20 cellular contexts compared by ENCODE assay signal in genomic region chr16:86203557-86204275, GRCh38.
DNase-seq lines count a peak whose midpoint lies in the region; ATAC-seq, FAIRE-seq and TF ChIP-seq lines count a peak whose summit lies in the region.
"Had no signal": no experiment of that assay in that cellular context is flagged by ENCODE, and none has a peak within 500 bp of the region (broad histone marks: within the 10 kb centered on the region; RNA-seq: fewer than 3 reads in every experiment).

No MANE protein-coding gene starts in this region.

- dilution Hi-C loops in IMR-90 (cut with HindIII; ENCODE audit: low sequenced_read_pairs, unreplicated experiment), result no loop called here

- no peaks in the 10 kb centered on the region for H3K27me3 ChIP-seq in IMR-90 (ENCODE audit: control insufficient read depth, insufficient read depth, low read length)
- H3K27me3 ChIP-seq in H1 (replicated peaks in 1 of 4; ENCODE audit: control insufficient read depth in 3 of 4, extremely low read depth in 1 of 4, insufficient read depth in 3 of 4, low read length in 3 of 4), result no peaks in the 10 kb centered on the region; a peak in 1 of 7 replicates

- H3K23ac ChIP-seq in IMR-90 (ENCODE audit: low read depth, low read length) (no peak overlapping the region), H1 (ENCODE audit: insufficient read length) (no peak overlapping the region)

- H2BK5ac ChIP-seq in IMR-90 (ENCODE audit: low read depth, low read length, poor library complexity, severe bottlenecking), result no peak overlapping the region
- no peak overlapping the region for H2BK5ac ChIP-seq in H1 (ENCODE audit: low read depth, low read length)

- H3K14ac ChIP-seq in IMR-90 (replicated peaks; ENCODE audit: low read depth, low read length) (no peak overlapping the region), H1 (ENCODE audit: insufficient read length) (no peak overlapping the region)

- no peaks in the 10 kb centered on the region for H4K20me1 ChIP-seq in IMR-90 (ENCODE audit: insufficient read depth, low read length)
- no peaks in the 10 kb centered on the region for H4K20me1 ChIP-seq in H1 (replicated peaks in 1 of 2; ENCODE audit: control insufficient read depth in 1 of 2, insufficient read depth in 2 of 2, low read length in 2 of 2)

- H3K79me1 ChIP-seq in IMR-90 (ENCODE audit: low read depth in 1 of 2, low read length in 2 of 2), result peaks cover 0 to 3% of the 10 kb centered on the region in 2 experiments; a peak in 1 of 4 replicates
- no peaks in the 10 kb centered on the region for H3K79me1 ChIP-seq in H1 (ENCODE audit: low read depth, low read length)

- H2BK120ac ChIP-seq in IMR-90 (ENCODE audit: low read depth, low read length) (peak overlapping the region; percentile 6; the same call in 1 of the 2 replicates), H1 (replicated peaks; ENCODE audit: low read depth, low read length) (no peak overlapping the region)

- no peak overlapping the region; the same call in 1 of the 2 replicates for H2BK12ac ChIP-seq in H1 (ENCODE audit: low read depth, low read length)

- H2AK5ac ChIP-seq in IMR-90 (ENCODE audit: low read depth, low read length) (0 out of 2 replicates have a peak overlapping the region, but pooled peaks have one; percentile 20), H1 (ENCODE audit: low read depth, low read length) (no peak overlapping the region)

- H3K18ac ChIP-seq in IMR-90 (ENCODE audit: low read depth, low read length), result no peak overlapping the region
- no peak overlapping the region for H3K18ac ChIP-seq in H1 (ENCODE audit: extremely low read depth, low read length)

- H3K9ac ChIP-seq in IMR-90 (ENCODE audit: low read depth, low read length), result no peak overlapping the region
- no peak overlapping the region for H3K9ac ChIP-seq in H1 (replicated peaks in 1 of 4; ENCODE audit: extremely low read depth in 1 of 4, low read depth in 3 of 4, low read length in 3 of 4)
- H3K9ac ChIP-seq in kidney (ENCODE audit: low read length in 2 of 2), result no peak overlapping the region
- H3K9ac ChIP-seq: BLaER1 had no signal

- H3K27ac ChIP-seq in IMR-90 (ENCODE audit: insufficient read depth, low read length), result no peak overlapping the region
- H3K27ac ChIP-seq in H1 (ENCODE audit: low read depth, low read length), result no peak overlapping the region
- no peak overlapping the region for H3K27ac ChIP-seq in kidney (ENCODE audit: low read depth in 2 of 2, low read length in 2 of 2)
- H3K27ac ChIP-seq: BLaER1, C4-2B had no signal

- H2AFZ ChIP-seq in IMR-90 (replicated peaks; ENCODE audit: low read length, poor library complexity) (no peak overlapping the region), H1 (ENCODE audit: low read length) (no peak overlapping the region)

- no TSS peak for BruUV-seq in IMR-90 (replicated peaks; lab: Mats Ljungman, UMichigan)

- no peak overlapping the region for H3K4me3 ChIP-seq in IMR-90 (ENCODE audit: insufficient read depth, low read depth, low read length)
- no peak overlapping the region for H3K4me3 ChIP-seq in H1 (ENCODE audit: extremely low read depth in 1 of 4, insufficient read depth in 2 of 4, low read depth in 3 of 4, low read length in 4 of 4)
- H3K4me3 ChIP-seq in kidney (ENCODE audit: low read length in 2 of 2), result no peak overlapping the region
- H3K4me3 ChIP-seq: BLaER1 had no signal

- TF ChIP-seq RAD21 in IMR-90 (IDR thresholded peaks at IDR 0.05; ENCODE audit: low read length) (no peak), H1 (IDR thresholded peaks at IDR 0.05 in 1 of 2, conservative IDR thresholded peaks at IDR 0.05 in 1 of 2; ENCODE audit: low read depth in 2 of 2, low read length in 2 of 2) (no peak)

- TF ChIP-seq EP300 in H1 (IDR thresholded peaks at IDR 0.05; ENCODE audit: borderline replicate concordance in 1 of 2, low read depth in 2 of 2, low read length in 2 of 2), result no peak

- no peaks in the 10 kb centered on the region for H3K36me3 ChIP-seq in IMR-90 (ENCODE audit: control insufficient read depth, insufficient read depth, low read length)
- no peaks in the 10 kb centered on the region for H3K36me3 ChIP-seq in H1 (ENCODE audit: control insufficient read depth in 2 of 4, insufficient read depth in 4 of 4, low read length in 3 of 4)
- no peaks in the 10 kb centered on the region for H3K36me3 ChIP-seq in kidney (ENCODE audit: control insufficient read depth in 1 of 2, insufficient read depth in 2 of 2, low read length in 2 of 2)
- H3K36me3 ChIP-seq: BLaER1 had no signal

- no peak for TF ChIP-seq CTCF in IMR-90 (conservative IDR thresholded peaks at IDR 0.05; ENCODE audit: low read depth, low read length)
- TF ChIP-seq CTCF in H1 (IDR thresholded peaks at IDR 0.05; ENCODE audit: control extremely low read depth in 1 of 3, insufficient read depth in 1 of 3, low read depth in 1 of 3, low read length in 3 of 3), result no peak
- no peak for TF ChIP-seq CTCF in kidney (IDR thresholded peaks at IDR 0.05; ENCODE audit: borderline replicate concordance, extremely low read depth, insufficient read depth)

- 82% methylated on average over 5 of the region's 19 CpGs; no CpG with 5 or more reads in 1 of the 2 experiments for WGBS in IMR-90 (ENCODE audit: extremely low coverage in 2 of 2, insufficient read length in 1 of 2), 2 experiments
- WGBS in H1 (ENCODE audit: extremely low coverage in 1 of 2, insufficient coverage in 1 of 2, insufficient read length in 1 of 2, insufficient replicate concordance in 2 of 2, low coverage in 1 of 2, low lambda C conversion rate in 2 of 2, missing lambda C conversion rate in 1 of 2), 2 experiments, result 85% methylated on average over 17 of the region's 19 CpGs; no CpG with 5 or more reads in 1 of the 2 experiments

- no peak for FAIRE-seq in H1 (lab: Jason Lieb, UNC)
- FAIRE-seq in kidney (lab: Jason Lieb, UNC), result no peak
- FAIRE-seq: G401.6, GM12892 had no signal

- H3K4me1 ChIP-seq in IMR-90 (ENCODE audit: control insufficient read depth, insufficient read depth, low read length) (peaks cover 14% of the 10 kb centered on the region), H1 (replicated peaks in 1 of 4; ENCODE audit: control insufficient read depth in 3 of 4, insufficient read depth in 4 of 4, low read length in 3 of 4) (peaks cover 0 to 5% (median 4%) of the 10 kb centered on the region in 4 experiments; a peak in 3 of 7 replicates), kidney (ENCODE audit: control insufficient read depth in 1 of 2, insufficient read depth in 1 of 2, low read depth in 1 of 2, low read length in 2 of 2) (no peaks in the 10 kb centered on the region)
- H3K4me1 ChIP-seq: BLaER1, Caco-2 had no signal

- in situ Hi-C loops in IMR-90 (cut with MboI; ENCODE audit: low sequenced_read_pairs), result no loop called here

- no peaks in the 10 kb centered on the region for H3K23me2 ChIP-seq in H1 (ENCODE audit: low read depth, low read length)

- no peak for DNase-seq in IMR-90
- no peak for DNase-seq in H1 (ENCODE audit: low read depth in 1 of 2, low spot score in 2 of 2)
- DNase-seq in mesenteric fat pad (ENCODE audit: low spot score), result peak; percentile 53
- peak; percentile 43 for DNase-seq in sciatic nerve (ENCODE audit: low spot score)
- DNase-seq in NCI-H1092 (lab: John Stamatoyannopoulos, UW), result no peak
- no peak for DNase-seq in stimulated activated CD4-positive, alpha-beta T cell treated with anti-CD3 and anti-CD28 coated beads, Interleukin-15, amount 100 ng/mL, for 24 hours
- DNase-seq in cortex of kidney (lab: John Stamatoyannopoulos, UW), result no peak
- DNase-seq in kidney, result no peak
- DNase-seq: Caco-2; CD4-positive, CD25-positive, alpha-beta regulatory T cell; CD8-positive, alpha-beta T cell; DMS153; DND-41; GOT3; H7; HCEC 1CT had no signal

- no peak overlapping the region for H3K56ac ChIP-seq in IMR-90 (ENCODE audit: extremely low read depth, insufficient read depth, low read length)
- H3K56ac ChIP-seq in H1 (replicated peaks; ENCODE audit: insufficient read length, low read depth, low read length), result no peak overlapping the region

- POLR2A ChIA-PET in IMR-90 (lab: Charles Lee; ENCODE audit: unreplicated experiment) (no interaction called here), H1 (lab: Charles Lee; ENCODE audit: partially characterized antibody) (no interaction called here)

- H2AK9ac ChIP-seq in IMR-90 (replicated peaks; ENCODE audit: low read depth, low read length, poor library complexity), result no peak overlapping the region

- no peaks in the 10 kb centered on the region for H3K9me1 ChIP-seq in IMR-90 (ENCODE audit: insufficient read depth, low read length)

- intact Hi-C loops in IMR-90 (cut with micrococcal nuclease), result no loop called here
- intact Hi-C loops in sciatic nerve (cut with DNase I), result no loop called here
- intact Hi-C loops in kidney (cut with DNase I), result no loop called here

- H4K5ac ChIP-seq in IMR-90 (ENCODE audit: low read depth, low read length), result no peak overlapping the region
- H4K5ac ChIP-seq in H1 (ENCODE audit: insufficient read length, low read depth, low read length), result no peak overlapping the region

- no peak for ATAC-seq in IMR-90 (ENCODE audit: low read depth)
- no peak for ATAC-seq in sciatic nerve
- ATAC-seq: CD8-positive, alpha-beta T cell had no signal

- no peaks in the 10 kb centered on the region for H3K9me3 ChIP-seq in IMR-90 (ENCODE audit: control insufficient read depth, insufficient read depth, low read length)
- H3K9me3 ChIP-seq in H1 (ENCODE audit: insufficient read depth in 2 of 2, low read depth in 1 of 2, low read length in 1 of 2), result no peaks in the 10 kb centered on the region
- H3K9me3 ChIP-seq in kidney (ENCODE audit: control insufficient read depth in 1 of 2, low read length in 2 of 2), result no peaks in the 10 kb centered on the region
- H3K9me3 ChIP-seq: BLaER1, Caco-2 had no signal

- H2BK15ac ChIP-seq in IMR-90 (ENCODE audit: low read depth, low read length), result no peak overlapping the region
- no peak overlapping the region for H2BK15ac ChIP-seq in H1 (ENCODE audit: low read length)

- peak overlapping the region; percentile 44 for H2BK20ac ChIP-seq in IMR-90 (ENCODE audit: low read depth, low read length)
- no peak overlapping the region for H2BK20ac ChIP-seq in H1 (ENCODE audit: low read length)

- H3K4me2 ChIP-seq in IMR-90 (ENCODE audit: low read depth, low read length), result no peak overlapping the region
- H3K4me2 ChIP-seq in H1 (ENCODE audit: insufficient read depth in 1 of 2, low read depth in 2 of 2, low read length in 2 of 2), result no peak overlapping the region
- H3K4me2 ChIP-seq: BLaER1 had no signal

- CTCF ChIA-PET in IMR-90 (lab: Yijun Ruan, JAX) (no interaction called here), H1 (lab: Charles Lee; ENCODE audit: partially characterized antibody) (interaction anchor here (0.6 to 1.2 kb wide), 3 partner anchors 8 to 315 kb away, joined by 3 to 4 read pairs (median 3); no protein-coding TSS in a partner anchor)

- TF ChIP-seq POLR2A in IMR-90 (IDR thresholded peaks at IDR 0.05; ENCODE audit: low read depth, low read length), result no peak
- TF ChIP-seq POLR2A in H1 (IDR thresholded peaks at IDR 0.05; ENCODE audit: control extremely low read depth in 1 of 2, low read depth in 2 of 2, low read length in 2 of 2), result no peak

- no peak overlapping the region for H4K8ac ChIP-seq in IMR-90 (ENCODE audit: low read depth in 2 of 2, low read length in 2 of 2)
- no peak overlapping the region; the same call in 1 of the 2 replicates for H4K8ac ChIP-seq in H1 (ENCODE audit: extremely low read depth, insufficient read depth, low read length)

- no peaks in the 10 kb centered on the region for H3K79me2 ChIP-seq in H1 (ENCODE audit: control insufficient read depth in 1 of 2, insufficient read depth in 2 of 2, low read length in 2 of 2)

- no peak overlapping the region; the same call in 1 of the 2 replicates for H4K91ac ChIP-seq in IMR-90 (ENCODE audit: insufficient read depth, low read depth, low read length)
- H4K91ac ChIP-seq in H1 (replicated peaks; ENCODE audit: insufficient read length, low read length), result no peak overlapping the region

- H3K4ac ChIP-seq in IMR-90 (ENCODE audit: low read depth, low read length) (no peak overlapping the region), H1 (replicated peaks; ENCODE audit: insufficient read length, low read depth, low read length) (no peak overlapping the region)

Comparison
In these comparisons a context has a peak if more than half of its experiments do, and no peak if none do; other contexts are left out.
1. DNase-seq: peak in mesenteric fat pad (single experiment) and sciatic nerve (single experiment); none in IMR-90 (single experiment), H1 (0 of 2), NCI-H1092 (single experiment), stimulated activated CD4-positive, alpha-beta T cell treated with anti-CD3 and anti-CD28 coated beads, Interleukin-15, amount 100 ng/mL, for 24 hours (single experiment), cortex of kidney (single experiment) and kidney (single experiment).